ENCODE assay signal across 1 cellular context in the genomic region with DNA sequence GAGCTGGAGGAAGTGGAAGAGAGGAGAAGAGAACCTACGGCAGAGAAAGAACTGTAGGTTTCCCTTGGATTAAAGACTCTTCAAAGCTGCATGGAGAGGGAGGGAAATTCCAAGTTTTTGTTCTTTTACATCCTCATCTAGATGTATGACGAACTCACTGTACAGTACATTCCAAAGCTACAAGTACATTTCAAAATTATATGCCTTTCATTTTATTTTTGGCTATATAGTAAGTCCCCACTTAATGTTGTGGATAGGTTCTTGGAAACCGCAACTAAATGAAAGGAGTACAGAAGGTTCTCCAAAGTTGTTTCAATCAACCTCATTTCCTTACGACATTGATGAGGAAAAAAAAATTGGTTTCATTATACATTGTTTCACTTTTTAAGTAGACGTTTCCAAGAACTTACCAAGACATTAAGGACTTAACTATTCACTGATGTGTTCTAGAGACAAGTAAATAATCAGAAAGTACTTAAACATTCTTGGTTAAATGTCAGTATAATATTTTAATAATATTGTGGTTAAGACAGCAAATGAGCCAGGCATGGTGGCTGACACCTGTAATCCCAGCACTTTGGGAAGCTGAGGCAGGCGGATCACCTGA.
TF ChIP-seq lines count a peak whose summit lies in the region.

No MANE protein-coding gene starts in this region.

TF ChIP-seq in IMR-90, 13 proteins besides CTCF, POLR2A, EP300 and RAD21:
- TF ChIP-seq SMC3 (IDR thresholded peaks at IDR 0.05; ENCODE audit: low read depth, low read length) (no peak), NFE2L2 (IDR thresholded peaks at IDR 0.05; ENCODE audit: low read depth, low read length) (no peak), RCOR1 (IDR thresholded peaks at IDR 0.05; ENCODE audit: insufficient replicate concordance, low read length) (no peak), MAZ (IDR thresholded peaks at IDR 0.05; ENCODE audit: borderline replicate concordance, low read depth, low read length) (no peak)
- TF ChIP-seq, protein P1, sequence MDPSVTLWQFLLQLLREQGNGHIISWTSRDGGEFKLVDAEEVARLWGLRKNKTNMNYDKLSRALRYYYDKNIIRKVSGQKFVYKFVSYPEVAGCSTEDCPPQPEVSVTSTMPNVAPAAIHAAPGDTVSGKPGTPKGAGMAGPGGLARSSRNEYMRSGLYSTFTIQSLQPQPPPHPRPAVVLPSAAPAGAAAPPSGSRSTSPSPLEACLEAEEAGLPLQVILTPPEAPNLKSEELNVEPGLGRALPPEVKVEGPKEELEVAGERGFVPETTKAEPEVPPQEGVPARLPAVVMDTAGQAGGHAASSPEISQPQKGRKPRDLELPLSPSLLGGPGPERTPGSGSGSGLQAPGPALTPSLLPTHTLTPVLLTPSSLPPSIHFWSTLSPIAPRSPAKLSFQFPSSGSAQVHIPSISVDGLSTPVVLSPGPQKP (IDR thresholded peaks at IDR 0.05; ENCODE audit: borderline replicate concordance, low read depth, low read length): no peak
- TF ChIP-seq, protein P2, sequence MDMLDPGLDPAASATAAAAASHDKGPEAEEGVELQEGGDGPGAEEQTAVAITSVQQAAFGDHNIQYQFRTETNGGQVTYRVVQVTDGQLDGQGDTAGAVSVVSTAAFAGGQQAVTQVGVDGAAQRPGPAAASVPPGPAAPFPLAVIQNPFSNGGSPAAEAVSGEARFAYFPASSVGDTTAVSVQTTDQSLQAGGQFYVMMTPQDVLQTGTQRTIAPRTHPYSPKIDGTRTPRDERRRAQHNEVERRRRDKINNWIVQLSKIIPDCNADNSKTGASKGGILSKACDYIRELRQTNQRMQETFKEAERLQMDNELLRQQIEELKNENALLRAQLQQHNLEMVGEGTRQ (IDR thresholded peaks at IDR 0.05; ENCODE audit: low read depth, low read length): no peak
TF ChIP-seq in IMR-90: peak in this region for 0.
